ENCODE assay signal across 2 cellular contexts in genomic region chr2:28442328-28442727, GRCh38.
TF ChIP-seq lines count a peak whose summit lies in the region.

No MANE protein-coding gene starts in this region.

TF ChIP-seq in IMR-90, 13 proteins besides CTCF, POLR2A, EP300 and RAD21:
- TF ChIP-seq SMC3 (IDR thresholded peaks at IDR 0.05; ENCODE audit: low read depth, low read length) (no peak), USF2 (IDR thresholded peaks at IDR 0.05; ENCODE audit: low read depth, low read length) (no peak), RFX5 (IDR thresholded peaks at IDR 0.05; ENCODE audit: low read depth, low read length) (no peak), CEBPB (IDR thresholded peaks at IDR 0.05; ENCODE audit: low read depth, low read length) (no peak), CHD1 (IDR thresholded peaks at IDR 0.05; ENCODE audit: low read depth, low read length) (no peak), BHLHE40 (IDR thresholded peaks at IDR 0.05; ENCODE audit: low read depth, low read length) (no peak), NFE2L2 (IDR thresholded peaks at IDR 0.05; ENCODE audit: low read depth, low read length) (no peak), FOS (IDR thresholded peaks at IDR 0.05; ENCODE audit: low read depth, low read length) (no peak), MXI1 (IDR thresholded peaks at IDR 0.05; ENCODE audit: borderline replicate concordance, low read depth, low read length) (no peak), RCOR1 (IDR thresholded peaks at IDR 0.05; ENCODE audit: insufficient replicate concordance, low read length) (no peak), MAFK (IDR thresholded peaks at IDR 0.05; ENCODE audit: low read depth, low read length) (no peak), MAZ (IDR thresholded peaks at IDR 0.05; ENCODE audit: borderline replicate concordance, low read depth, low read length) (no peak)
- TF ChIP-seq, protein P1, sequence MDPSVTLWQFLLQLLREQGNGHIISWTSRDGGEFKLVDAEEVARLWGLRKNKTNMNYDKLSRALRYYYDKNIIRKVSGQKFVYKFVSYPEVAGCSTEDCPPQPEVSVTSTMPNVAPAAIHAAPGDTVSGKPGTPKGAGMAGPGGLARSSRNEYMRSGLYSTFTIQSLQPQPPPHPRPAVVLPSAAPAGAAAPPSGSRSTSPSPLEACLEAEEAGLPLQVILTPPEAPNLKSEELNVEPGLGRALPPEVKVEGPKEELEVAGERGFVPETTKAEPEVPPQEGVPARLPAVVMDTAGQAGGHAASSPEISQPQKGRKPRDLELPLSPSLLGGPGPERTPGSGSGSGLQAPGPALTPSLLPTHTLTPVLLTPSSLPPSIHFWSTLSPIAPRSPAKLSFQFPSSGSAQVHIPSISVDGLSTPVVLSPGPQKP (IDR thresholded peaks at IDR 0.05; ENCODE audit: borderline replicate concordance, low read depth, low read length), result no peak

TF ChIP-seq in GM12878, 131 proteins besides CTCF, POLR2A, EP300 and RAD21:
- peak; percentile 77; the same call in 2 of the 3 replicates for TF ChIP-seq POU2F2 (IDR thresholded peaks at IDR 0.05; ENCODE audit: borderline replicate concordance, low read depth, low read length)
- TF ChIP-seq, protein P2, sequence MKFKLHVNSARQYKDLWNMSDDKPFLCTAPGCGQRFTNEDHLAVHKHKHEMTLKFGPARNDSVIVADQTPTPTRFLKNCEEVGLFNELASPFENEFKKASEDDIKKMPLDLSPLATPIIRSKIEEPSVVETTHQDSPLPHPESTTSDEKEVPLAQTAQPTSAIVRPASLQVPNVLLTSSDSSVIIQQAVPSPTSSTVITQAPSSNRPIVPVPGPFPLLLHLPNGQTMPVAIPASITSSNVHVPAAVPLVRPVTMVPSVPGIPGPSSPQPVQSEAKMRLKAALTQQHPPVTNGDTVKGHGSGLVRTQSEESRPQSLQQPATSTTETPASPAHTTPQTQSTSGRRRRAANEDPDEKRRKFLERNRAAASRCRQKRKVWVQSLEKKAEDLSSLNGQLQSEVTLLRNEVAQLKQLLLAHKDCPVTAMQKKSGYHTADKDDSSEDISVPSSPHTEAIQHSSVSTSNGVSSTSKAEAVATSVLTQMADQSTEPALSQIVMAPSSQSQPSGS (IDR thresholded peaks at IDR 0.05; ENCODE audit: low read length), result 0 out of 2 replicates have a peak, but pooled peaks have one; percentile 19
- TF ChIP-seq ZNF217 (IDR thresholded peaks at IDR 0.05), result no peak
- TF ChIP-seq RUNX3 (IDR thresholded peaks at IDR 0.05; ENCODE audit: low read length), result peak; percentile 56
- TF ChIP-seq NR2F1 (conservative IDR thresholded peaks at IDR 0.05), result no peak
